ENCODE assay signal across 16 cellular contexts in genomic region chr12:80593766-80594165, GRCh38.
A peak's percentile ranks its signal among the peaks of the same experiment; 100 is the strongest.
DNase-seq lines count a peak whose midpoint lies in the region; ATAC-seq and TF ChIP-seq lines count a peak whose summit lies in the region.
"Had no signal": no experiment of that assay in that cellular context is flagged by ENCODE, and none has a peak within 500 bp of the region (broad histone marks: within the 10 kb centered on the region; RNA-seq: fewer than 3 reads in every experiment).

No MANE protein-coding gene starts in this region.

- H3K9me3 ChIP-seq in Caco-2, result no peaks in the 10 kb centered on the region
- H3K9me3 ChIP-seq: esophagus squamous epithelium had no signal

- peaks cover 45% of the 10 kb centered on the region for H3K36me3 Mint-ChIP-seq in HFFc6 (ENCODE audit: low read depth)
- H3K36me3 Mint-ChIP-seq in Caco-2 (ENCODE audit: insufficient read depth, unreplicated experiment), result no peaks in the 10 kb centered on the region
- no peaks in the 10 kb centered on the region for H3K36me3 Mint-ChIP-seq in glutamatergic neuron (ENCODE audit: unreplicated experiment)
- H3K36me3 Mint-ChIP-seq: WTC11 had no signal

- no peak overlapping the region for H3K4me3 ChIP-seq in AG04449 (ENCODE audit: low read depth, low read length)
- no peak overlapping the region for H3K4me3 ChIP-seq in astrocyte of the spinal cord (ENCODE audit: low read depth, low read length)
- H3K4me3 ChIP-seq in kidney epithelial cell (ENCODE audit: low read depth, low read length), result no peak overlapping the region
- H3K4me3 ChIP-seq in Caco-2 (ENCODE audit: low read depth, low read length), result no peak overlapping the region
- H3K4me3 ChIP-seq: esophagus squamous epithelium, GM12878 had no signal

- H3K4me1 ChIP-seq in Caco-2, result 0 out of 2 replicates have a peak, but pooled peaks cover 4% of the 10 kb centered on the region
- H3K4me1 ChIP-seq: esophagus squamous epithelium, parathyroid adenoma had no signal

- CTCF ChIA-PET in AG04449 (lab: Yijun Ruan, JAX), result no interaction called here
- CTCF ChIA-PET in Caco-2 (lab: Charles Lee), result no interaction called here

- H3K36me3 ChIP-seq in kidney epithelial cell (ENCODE audit: control insufficient read depth, insufficient read depth, low read length) (no peaks in the 10 kb centered on the region), Caco-2 (ENCODE audit: control insufficient read depth, insufficient read depth, low read length) (no peaks in the 10 kb centered on the region)
- H3K36me3 ChIP-seq: esophagus squamous epithelium had no signal

- H3K27me3 ChIP-seq in kidney epithelial cell (ENCODE audit: control insufficient read depth, insufficient read depth, low read length) (no peaks in the 10 kb centered on the region), Caco-2 (replicated peaks; ENCODE audit: control insufficient read depth, insufficient read depth, low read length) (no peaks in the 10 kb centered on the region)
- H3K27me3 ChIP-seq: esophagus squamous epithelium had no signal

- H3K4me3 Mint-ChIP-seq in HFFc6 (peak overlapping the region; percentile 38), Caco-2 (ENCODE audit: unreplicated experiment) (no peak overlapping the region), glutamatergic neuron (ENCODE audit: unreplicated experiment) (no peak overlapping the region)
- H3K4me3 Mint-ChIP-seq: WTC11 had no signal

- TF ChIP-seq CTCF in AG04449 (IDR thresholded peaks at IDR 0.05; ENCODE audit: insufficient read depth, low read length, missing control alignments) (no peak), HFFc6 (IDR thresholded peaks at IDR 0.05) (no peak), astrocyte of the spinal cord (IDR thresholded peaks at IDR 0.05; ENCODE audit: low read depth, low read length) (no peak), kidney epithelial cell (IDR thresholded peaks at IDR 0.05; ENCODE audit: insufficient read depth, low read length, poor library complexity, severe bottlenecking) (no peak), Caco-2 (IDR thresholded peaks at IDR 0.05; ENCODE audit: insufficient read depth in 1 of 2, low read depth in 1 of 2, low read length in 1 of 2, severe bottlenecking in 1 of 2, unreplicated experiment in 1 of 2) (no peak), glutamatergic neuron (IDR thresholded peaks at IDR 0.05; ENCODE audit: partially characterized antibody, unreplicated experiment) (no peak)

- DNase-seq in AG04449 (ENCODE audit: low read depth, low spot score), result peak; percentile 80
- DNase-seq in HFFc6, result peak; percentile 74
- DNase-seq in astrocyte of the spinal cord (ENCODE audit: low read depth, low spot score), result peak; percentile 91
- peak; percentile 58 for DNase-seq in kidney epithelial cell (ENCODE audit: low read depth)
- DNase-seq in Caco-2, result no peak
- no peak for DNase-seq in glutamatergic neuron
- DNase-seq: activated naive CD4-positive, alpha-beta T cell treated with anti-CD3 and anti-CD28 coated beads, Interleukin-2, amount 50 U/mL, for 16 hours; DMS153; esophagus squamous epithelium; NCI-H345; substantia nigra had no signal

- POLR2A ChIA-PET in AG04449 (lab: Yijun Ruan, JAX), result no interaction called here
- POLR2A ChIA-PET in Caco-2 (lab: Charles Lee), result no interaction called here

- no TSS peak for BruUV-seq in Caco-2 (replicated peaks; lab: Mats Ljungman, UMichigan)

- H3K9me3 Mint-ChIP-seq in HFFc6 (no peaks in the 10 kb centered on the region; the same call in 1 of the 2 replicates), Caco-2 (ENCODE audit: unreplicated experiment) (no peaks in the 10 kb centered on the region), glutamatergic neuron (ENCODE audit: unreplicated experiment) (no peaks in the 10 kb centered on the region)
- H3K9me3 Mint-ChIP-seq: WTC11 had no signal

- H3K27ac Mint-ChIP-seq in HFFc6 (peak overlapping the region; percentile 82), Caco-2 (ENCODE audit: unreplicated experiment) (no peak overlapping the region), glutamatergic neuron (ENCODE audit: unreplicated experiment) (no peak overlapping the region)
- H3K27ac Mint-ChIP-seq: WTC11 had no signal

- ATAC-seq in HG03039 (IDR thresholded peaks at IDR 0.05; ENCODE audit: unreplicated experiment) (no peak), HG02840 (IDR thresholded peaks at IDR 0.05; ENCODE audit: low FRiP score, unreplicated experiment) (no peak)
- ATAC-seq: GM12878, WTC11 had no signal

- intact Hi-C loops in Caco-2 (cut with micrococcal nuclease; ENCODE audit: unreplicated experiment), result no loop called here

- H3K27me3 Mint-ChIP-seq in HFFc6 (ENCODE audit: insufficient read depth) (no peaks in the 10 kb centered on the region), Caco-2 (ENCODE audit: insufficient read depth, unreplicated experiment) (peaks cover 2% of the 10 kb centered on the region), glutamatergic neuron (ENCODE audit: unreplicated experiment) (no peaks in the 10 kb centered on the region)

- H3K4me1 Mint-ChIP-seq in HFFc6 (ENCODE audit: low read depth), result peaks cover 93% of the 10 kb centered on the region
- H3K4me1 Mint-ChIP-seq in Caco-2 (ENCODE audit: low read depth, unreplicated experiment), result peaks cover 10% of the 10 kb centered on the region
- no peaks in the 10 kb centered on the region for H3K4me1 Mint-ChIP-seq in glutamatergic neuron (ENCODE audit: low read depth, unreplicated experiment)

- in situ Hi-C loops in astrocyte of the spinal cord (cut with HindIII; ENCODE audit: low sequenced_read_pairs), result no loop called here

Comparison
In these comparisons a context has a peak if more than half of its experiments do, and no peak if none do; other contexts are left out.
1. DNase-seq: peak in AG04449 (single experiment), HFFc6 (single experiment), astrocyte of the spinal cord (single experiment) and kidney epithelial cell (single experiment); none in Caco-2 (0 of 2) and glutamatergic neuron (single experiment).